ENCODE assay signal across 23 cellular contexts in the genomic region with DNA sequence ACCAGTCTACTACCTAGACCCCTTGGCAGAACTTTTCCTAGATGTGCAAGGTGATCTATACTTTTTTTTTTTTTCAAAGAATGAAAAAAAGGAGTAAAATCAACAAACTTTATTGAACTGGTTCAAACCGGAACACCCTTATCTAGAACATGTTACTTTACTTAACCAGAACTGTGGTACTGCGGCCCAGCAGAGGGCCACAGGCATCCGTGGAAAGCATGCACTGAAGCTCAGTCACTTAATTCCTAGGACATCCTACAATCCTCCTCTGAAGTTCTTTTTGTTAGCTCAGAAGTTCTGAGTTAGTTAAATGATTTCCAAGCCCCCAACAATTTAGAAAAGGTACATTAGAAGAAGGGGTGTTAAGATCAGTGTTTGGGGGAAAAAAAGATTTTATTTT. TPM values are rescaled to one million over a fixed set of nuclear protein-coding genes. Genes with fewer than 3 reads are reported as not detected.
"Had no signal": no experiment of that assay in that cellular context is flagged by ENCODE, and none has a peak within 500 bp of the region (broad histone marks: within the 10 kb centered on the region; RNA-seq: fewer than 3 reads in every experiment).

No MANE protein-coding gene starts in this region.

- H3K27me3 ChIP-seq: colonic mucosa, gastrocnemius medialis, heart right ventricle, pancreas, stomach had no signal

- H3K9me3 Mint-ChIP-seq: naive B cell, nephron had no signal

- ATAC-seq: heart right ventricle had no signal

- H3K27me3 Mint-ChIP-seq: naive B cell, progenitor cell of endocrine pancreas had no signal

- H3K27ac ChIP-seq: colonic mucosa, heart right ventricle, left ventricle myocardium inferior, pancreas, stomach had no signal

- H3K4me1 ChIP-seq: colonic mucosa, left ventricle myocardium inferior, pancreas had no signal

- H3K4me3 Mint-ChIP-seq: nephron had no signal

- H3K9me3 ChIP-seq: colonic mucosa, gastrocnemius medialis, heart right ventricle, left ventricle myocardium inferior, pancreas, stomach had no signal

- FAIRE-seq: endothelial cell of umbilical vein, keratinocyte, pancreas, small intestine had no signal

- H3K27ac Mint-ChIP-seq: naive B cell, nephron had no signal

- DNase-seq: colonic mucosa; dermis blood vessel endothelial cell; erythroblast; gastrocnemius medialis; heart right ventricle; hypothalamus; left ventricle myocardium inferior; mesenchymal stem cell; midbrain; naive B cell; occipital lobe; pancreas; right cardiac atrium; small intestine; stimulated activated CD4-positive, alpha-beta T cell treated with anti-CD3 and anti-CD28 coated beads, Interleukin-12 subunit alpha, Interleukin-12 subunit beta, amount 100 ng/mL, for 4 hours; stimulated activated naive CD4-positive, alpha-beta T cell; stomach; substantia nigra had no signal

- H3K4me3 ChIP-seq: colonic mucosa, gastrocnemius medialis, heart right ventricle, left ventricle myocardium inferior, lung, pancreas, stomach had no signal

RNA-seq across cellular contexts. Expression of gene DLL4, which starts 45.8 kb away (rescaled TPM):
- polyA plus RNA-seq: keratinocyte had no signal
